In genomic region chr13:19864018-19864338, GRCh38 we compare ENCODE assay signal across 8 cellular contexts. TPM values are rescaled to one million over a fixed set of nuclear protein-coding genes. Genes with fewer than 3 reads are reported as not detected.
DNase-seq lines count a peak whose midpoint lies in the region; ATAC-seq, FAIRE-seq and TF ChIP-seq lines count a peak whose summit lies in the region.

No MANE protein-coding gene starts in this region.

- peaks cover 39% of the 10 kb centered on the region for H3K79me2 ChIP-seq in mammary epithelial cell (ENCODE audit: insufficient read depth, low read length)

- H3K4me2 ChIP-seq in mammary epithelial cell (ENCODE audit: insufficient read depth, low read depth, low read length) = peak overlapping the region; percentile 91

- H3K27ac ChIP-seq in KOPT-K1 (ENCODE audit: low read depth, low read length, poor library complexity, severe bottlenecking) (peak overlapping the region; percentile 97), mammary epithelial cell (ENCODE audit: insufficient read depth, low read depth, low read length) (peak overlapping the region; percentile 67)

- intact Hi-C loops in mammary epithelial cell (cut with micrococcal nuclease) = loop anchor here (2.0 to 10.0 kb wide), 2 partner anchors 119 to 231 kb away; partner anchors contain the start of gene MPHOSPH8

- dilution Hi-C loops in mammary epithelial cell (cut with HindIII; ENCODE audit: low sequenced_read_pairs) = no loop called here

- CTCF ChIA-PET in mammary epithelial cell (lab: Charles Lee; ENCODE audit: low non-redundant PET) = interaction anchor here (0.6 kb wide), 1 partner anchor 19 kb away, joined by 3 read pairs; no protein-coding TSS in a partner anchor

- BruUV-seq in mammary epithelial cell (replicated peaks; lab: Mats Ljungman, UMichigan) = TSS peak; percentile 62

- in situ Hi-C loops in mammary epithelial cell (cut with MboI; ENCODE audit: low sequenced_read_pairs in 2 of 2) = no loop called here

- FAIRE-seq in HTR-8/SVneo (lab: Jason Lieb, UNC) = no peak

- 6% methylated on average over 6 of the region's 28 CpGs for WGBS in mammary epithelial cell (ENCODE audit: low coverage, missing lambda C conversion rate)

- H3K27ac Mint-ChIP-seq in T-helper 2 cell treated with Interferon-gamma antibody and Interleukin-4, amounts not matched to agents 5 μg/mL and 100 μg/mL, for 36 hours = peak overlapping the region; percentile 95

- H4K20me1 ChIP-seq in mammary epithelial cell (ENCODE audit: insufficient read depth, low read length) = no peaks in the 10 kb centered on the region

- DNase-seq in GM10266 (ENCODE audit: extremely low spot score) = peak; percentile 72
- DNase-seq in T-helper 2 cell treated with Interferon-gamma antibody and Interleukin-4, amounts not matched to agents 5 μg/mL and 100 μg/mL, for 36 hours (ENCODE audit: low spot score) = no peak
- DNase-seq in mammary epithelial cell = no peak
- peak; percentile 55 for DNase-seq in kidney glomerular epithelial cell (lab: John Stamatoyannopoulos, UW)
- peak; percentile 65 to 66 for DNase-seq in stimulated activated CD4-positive, alpha-beta T cell treated with anti-CD3 and anti-CD28 coated beads, Interleukin-2, amount 100 ng/mL, for 24 hours
- no peak for DNase-seq in HTR-8/SVneo (ENCODE audit: insufficient read length, low spot score)

- peak overlapping the region; percentile 95 for H2AFZ ChIP-seq in mammary epithelial cell (ENCODE audit: low read depth, low read length)

- H3K27me3 Mint-ChIP-seq in T-helper 2 cell treated with Interferon-gamma antibody and Interleukin-4, amounts not matched to agents 5 μg/mL and 100 μg/mL, for 36 hours (ENCODE audit: low read depth) = no peaks in the 10 kb centered on the region

- H3K9me3 ChIP-seq in KOPT-K1 (ENCODE audit: insufficient read depth, low read length, poor library complexity, severe bottlenecking) (no peaks in the 10 kb centered on the region), mammary epithelial cell (replicated peaks; ENCODE audit: insufficient read depth, low read length) (no peaks in the 10 kb centered on the region)

- H3K4me1 Mint-ChIP-seq in T-helper 2 cell treated with Interferon-gamma antibody and Interleukin-4, amounts not matched to agents 5 μg/mL and 100 μg/mL, for 36 hours (ENCODE audit: low read depth) = peaks cover 30% of the 10 kb centered on the region

- peak overlapping the region; percentile 69 for H3K9ac ChIP-seq in mammary epithelial cell (ENCODE audit: insufficient read depth, low read length)

- peaks cover 12% of the 10 kb centered on the region for H3K36me3 ChIP-seq in KOPT-K1 (ENCODE audit: insufficient read depth, low read length)
- no peaks in the 10 kb centered on the region for H3K36me3 ChIP-seq in mammary epithelial cell (ENCODE audit: insufficient read depth, low read length)

- no peak for TF ChIP-seq CTCF in GM10266 (IDR thresholded peaks at IDR 0.05; ENCODE audit: control insufficient read depth, insufficient read depth, low read depth, missing control alignments)
- TF ChIP-seq CTCF in mammary epithelial cell (conservative IDR thresholded peaks at IDR 0.05 in 1 of 2, IDR thresholded peaks at IDR 0.05 in 1 of 2; ENCODE audit: extremely low read depth in 1 of 2, insufficient read depth in 1 of 2, low read depth in 1 of 2, low read length in 2 of 2) = no peak

- peaks cover 16% of the 10 kb centered on the region for H3K4me1 ChIP-seq in mammary epithelial cell (ENCODE audit: insufficient read depth, low read length)

- H3K36me3 Mint-ChIP-seq in T-helper 2 cell treated with Interferon-gamma antibody and Interleukin-4, amounts not matched to agents 5 μg/mL and 100 μg/mL, for 36 hours (ENCODE audit: low read depth) = peaks cover 19% of the 10 kb centered on the region

- H3K4me3 Mint-ChIP-seq in T-helper 2 cell treated with Interferon-gamma antibody and Interleukin-4, amounts not matched to agents 5 μg/mL and 100 μg/mL, for 36 hours = peak overlapping the region; percentile 78

- H3K4me3 ChIP-seq in mammary epithelial cell (replicated peaks in 1 of 3; ENCODE audit: insufficient read depth in 1 of 3, low read depth in 2 of 3, low read length in 3 of 3) = peak overlapping the region; percentile 63 to 74 (median 71)

- no peaks in the 10 kb centered on the region for H3K27me3 ChIP-seq in mammary epithelial cell (ENCODE audit: insufficient read depth, low read length)

- no peaks in the 10 kb centered on the region for H3K9me3 Mint-ChIP-seq in T-helper 2 cell treated with Interferon-gamma antibody and Interleukin-4, amounts not matched to agents 5 μg/mL and 100 μg/mL, for 36 hours

- ATAC-seq in GM21737 (IDR thresholded peaks at IDR 0.05; ENCODE audit: unreplicated experiment) = peak; percentile 29

RNA-seq across cellular contexts. Expression of gene ZMYM5, which starts 0.5 kb away (rescaled TPM):
- total RNA-seq in mammary epithelial cell = 10 to 100 TPM; 11.4 to 13.5 TPM
- polyA plus RNA-seq in mammary epithelial cell = 5.1 TPM
- polyA minus RNA-seq in mammary epithelial cell = 2.6 TPM

Comparison
In these comparisons a context has a peak if more than half of its experiments do, and no peak if none do; other contexts are left out.
1. DNase-seq: peak in GM10266 (single experiment), kidney glomerular epithelial cell (single experiment) and stimulated activated CD4-positive, alpha-beta T cell treated with anti-CD3 and anti-CD28 coated beads, Interleukin-2, amount 100 ng/mL, for 24 hours (2 of 2); none in T-helper 2 cell treated with Interferon-gamma antibody and Interleukin-4, amounts not matched to agents 5 μg/mL and 100 μg/mL, for 36 hours (single experiment), mammary epithelial cell (single experiment) and HTR-8/SVneo (single experiment).